1 cellular context compared by ENCODE assay signal in the genomic region with DNA sequence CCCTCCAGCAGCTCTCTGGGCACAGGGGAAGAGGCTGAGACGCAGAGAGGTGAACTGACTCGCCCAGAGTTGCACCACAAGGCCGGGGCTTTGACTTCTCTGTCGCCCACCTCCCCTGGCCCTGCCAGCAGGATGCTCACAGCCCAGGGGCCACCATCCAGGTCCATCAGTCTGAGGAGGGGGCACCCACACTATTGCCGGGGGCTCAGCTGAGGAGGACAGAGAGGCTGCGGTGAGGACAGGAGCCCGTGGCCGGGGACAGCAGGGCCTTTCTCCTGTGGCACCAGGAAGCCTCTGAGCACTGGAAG.
TF ChIP-seq lines count a peak whose summit lies in the region.

No MANE protein-coding gene starts in this region.

TF ChIP-seq in K562, 482 proteins besides CTCF, POLR2A, EP300 and RAD21:
- TF ChIP-seq, protein P1, sequence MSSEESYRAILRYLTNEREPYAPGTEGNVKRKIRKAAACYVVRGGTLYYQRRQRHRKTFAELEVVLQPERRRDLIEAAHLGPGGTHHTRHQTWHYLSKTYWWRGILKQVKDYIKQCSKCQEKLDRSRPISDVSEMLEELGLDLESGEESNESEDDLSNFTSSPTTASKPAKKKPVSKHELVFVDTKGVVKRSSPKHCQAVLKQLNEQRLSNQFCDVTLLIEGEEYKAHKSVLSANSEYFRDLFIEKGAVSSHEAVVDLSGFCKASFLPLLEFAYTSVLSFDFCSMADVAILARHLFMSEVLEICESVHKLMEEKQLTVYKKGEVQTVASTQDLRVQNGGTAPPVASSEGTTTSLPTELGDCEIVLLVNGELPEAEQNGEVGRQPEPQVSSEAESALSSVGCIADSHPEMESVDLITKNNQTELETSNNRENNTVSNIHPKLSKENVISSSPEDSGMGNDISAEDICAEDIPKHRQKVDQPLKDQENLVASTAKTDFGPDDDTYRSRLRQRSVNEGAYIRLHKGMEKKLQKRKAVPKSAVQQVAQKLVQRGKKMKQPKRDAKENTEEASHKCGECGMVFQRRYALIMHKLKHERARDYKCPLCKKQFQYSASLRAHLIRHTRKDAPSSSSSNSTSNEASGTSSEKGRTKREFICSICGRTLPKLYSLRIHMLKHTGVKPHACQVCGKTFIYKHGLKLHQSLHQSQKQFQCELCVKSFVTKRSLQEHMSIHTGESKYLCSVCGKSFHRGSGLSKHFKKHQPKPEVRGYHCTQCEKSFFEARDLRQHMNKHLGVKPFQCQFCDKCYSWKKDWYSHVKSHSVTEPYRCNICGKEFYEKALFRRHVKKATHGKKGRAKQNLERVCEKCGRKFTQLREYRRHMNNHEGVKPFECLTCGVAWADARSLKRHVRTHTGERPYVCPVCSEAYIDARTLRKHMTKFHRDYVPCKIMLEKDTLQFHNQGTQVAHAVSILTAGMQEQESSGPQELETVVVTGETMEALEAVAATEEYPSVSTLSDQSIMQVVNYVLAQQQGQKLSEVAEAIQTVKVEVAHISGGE (CRISPR knock-in tag; IDR thresholded peaks at IDR 0.05) = no peak
- TF ChIP-seq ZNF24 (IDR thresholded peaks at IDR 0.05) (no peak), FOXA3 (CRISPR knock-in tag; conservative IDR thresholded peaks at IDR 0.05 in 1 of 2, IDR thresholded peaks at IDR 0.05 in 1 of 2) (no peak), ZEB2 (IDR thresholded peaks at IDR 0.05) (no peak)
- TF ChIP-seq, protein P2, sequence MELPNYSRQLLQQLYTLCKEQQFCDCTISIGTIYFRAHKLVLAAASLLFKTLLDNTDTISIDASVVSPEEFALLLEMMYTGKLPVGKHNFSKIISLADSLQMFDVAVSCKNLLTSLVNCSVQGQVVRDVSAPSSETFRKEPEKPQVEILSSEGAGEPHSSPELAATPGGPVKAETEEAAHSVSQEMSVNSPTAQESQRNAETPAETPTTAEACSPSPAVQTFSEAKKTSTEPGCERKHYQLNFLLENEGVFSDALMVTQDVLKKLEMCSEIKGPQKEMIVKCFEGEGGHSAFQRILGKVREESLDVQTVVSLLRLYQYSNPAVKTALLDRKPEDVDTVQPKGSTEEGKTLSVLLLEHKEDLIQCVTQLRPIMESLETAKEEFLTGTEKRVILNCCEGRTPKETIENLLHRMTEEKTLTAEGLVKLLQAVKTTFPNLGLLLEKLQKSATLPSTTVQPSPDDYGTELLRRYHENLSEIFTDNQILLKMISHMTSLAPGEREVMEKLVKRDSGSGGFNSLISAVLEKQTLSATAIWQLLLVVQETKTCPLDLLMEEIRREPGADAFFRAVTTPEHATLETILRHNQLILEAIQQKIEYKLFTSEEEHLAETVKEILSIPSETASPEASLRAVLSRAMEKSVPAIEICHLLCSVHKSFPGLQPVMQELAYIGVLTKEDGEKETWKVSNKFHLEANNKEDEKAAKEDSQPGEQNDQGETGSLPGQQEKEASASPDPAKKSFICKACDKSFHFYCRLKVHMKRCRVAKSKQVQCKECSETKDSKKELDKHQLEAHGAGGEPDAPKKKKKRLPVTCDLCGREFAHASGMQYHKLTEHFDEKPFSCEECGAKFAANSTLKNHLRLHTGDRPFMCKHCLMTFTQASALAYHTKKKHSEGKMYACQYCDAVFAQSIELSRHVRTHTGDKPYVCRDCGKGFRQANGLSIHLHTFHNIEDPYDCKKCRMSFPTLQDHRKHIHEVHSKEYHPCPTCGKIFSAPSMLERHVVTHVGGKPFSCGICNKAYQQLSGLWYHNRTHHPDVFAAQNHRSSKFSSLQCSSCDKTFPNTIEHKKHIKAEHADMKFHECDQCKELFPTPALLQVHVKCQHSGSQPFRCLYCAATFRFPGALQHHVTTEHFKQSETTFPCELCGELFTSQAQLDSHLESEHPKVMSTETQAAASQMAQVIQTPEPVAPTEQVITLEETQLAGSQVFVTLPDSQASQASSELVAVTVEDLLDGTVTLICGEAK (IDR thresholded peaks at IDR 0.05) = no peak
- TF ChIP-seq, protein P2 (CRISPR knock-in tag; IDR thresholded peaks at IDR 0.05) = no peak
